In genomic region chr18:37568671-37569070, GRCh38 we compare ENCODE assay signal across 29 cellular contexts. TPM values are rescaled to one million over a fixed set of nuclear protein-coding genes. Genes with fewer than 3 reads are reported as not detected.
"Had no signal": no experiment of that assay in that cellular context is flagged by ENCODE, and none has a peak within 500 bp of the region (broad histone marks: within the 10 kb centered on the region; RNA-seq: fewer than 3 reads in every experiment).

No MANE protein-coding gene starts in this region.

- H3K9me3 Mint-ChIP-seq: activated B cell treated with CpG ODN at 0.5 μM for 24 hours; activated CD8-positive, alpha-beta T cell treated with anti-CD3 and anti-CD28 coated beads for 36 hours; activated T-cell treated with anti-CD3 and anti-CD28 coated beads, Interleukin-2, amount 50 U/mL, for 4 hours; activated T-helper 17 cell treated with anti-CD3 and anti-CD28 coated beads, Interleukin-2, amount 50 U/mL, for 72 hours; dendritic cell treated with granulocyte-macrophage colony-stimulating factor and Interleukin-4, amounts not matched to agents 40 ng/mL and 50 ng/mL, for 4 days; nephron progenitor cell; T-helper 2 cell treated with Interferon-gamma antibody and Interleukin-4, amounts not matched to agents 5 μg/mL and 100 μg/mL, for 36 hours had no signal

- H3K4me3 Mint-ChIP-seq: activated B cell treated with CpG ODN at 0.5 μM for 24 hours; activated CD8-positive, alpha-beta T cell treated with anti-CD3 and anti-CD28 coated beads for 36 hours; dendritic cell treated with granulocyte-macrophage colony-stimulating factor and Interleukin-4, amounts not matched to agents 40 ng/mL and 50 ng/mL, for 4 days; T-helper 2 cell treated with Interferon-gamma antibody and Interleukin-4, amounts not matched to agents 5 μg/mL and 100 μg/mL, for 36 hours had no signal

- H3K27ac Mint-ChIP-seq: activated B cell treated with CpG ODN at 0.5 μM for 24 hours; activated CD8-positive, alpha-beta T cell treated with anti-CD3 and anti-CD28 coated beads for 36 hours; activated T-helper 17 cell treated with anti-CD3 and anti-CD28 coated beads, Interleukin-2, amount 50 U/mL, for 72 hours; dendritic cell treated with granulocyte-macrophage colony-stimulating factor and Interleukin-4, amounts not matched to agents 40 ng/mL and 50 ng/mL, for 4 days; nephron progenitor cell; T-helper 2 cell treated with Interferon-gamma antibody and Interleukin-4, amounts not matched to agents 5 μg/mL and 100 μg/mL, for 36 hours had no signal

- H3K27me3 ChIP-seq: testis had no signal

- ATAC-seq: activated CD8-positive, alpha-beta T cell treated with anti-CD3 and anti-CD28 coated beads for 36 hours; activated T-cell treated with anti-CD3 and anti-CD28 coated beads, Interleukin-2, amount 50 U/mL, for 4 hours; activated T-helper 17 cell treated with anti-CD3 and anti-CD28 coated beads, Interleukin-2, amount 50 U/mL, for 72 hours; left cardiac atrium; left ventricle myocardium superior; mucosa of descending colon; right cardiac atrium; stimulated activated naive CD8-positive, alpha-beta T cell treated with anti-CD3 and anti-CD28 coated beads, Interleukin-15, Interleukin-2, amounts not matched to agents 100 U/mL and 50 U/mL, for 24 hours had no signal

- H3K36me3 ChIP-seq: esophagus squamous epithelium, uterus had no signal

- H3K9me3 ChIP-seq: esophagus squamous epithelium, mucosa of descending colon, testis, uterus had no signal

- DNase-seq: activated B cell treated with CpG ODN at 0.5 μM for 24 hours; activated CD4-positive, alpha-beta T cell treated with anti-CD3 and anti-CD28 coated beads, Interleukin-2, amount 50 U/mL, for 1 hour; activated CD8-positive, alpha-beta T cell treated with anti-CD3 and anti-CD28 coated beads for 36 hours; activated gamma-delta T cell treated with Interleukin-2 at 50 U/mL for 16 hours; activated naive CD4-positive, alpha-beta T cell treated with anti-CD3 and anti-CD28 coated beads, Interleukin-2, amount 50 U/mL, for 16 hours; activated T-cell treated with anti-CD3 and anti-CD28 coated beads, Interleukin-2, amount 50 U/mL, for 4 hours; amniotic stem cell; effector CD4-positive, alpha-beta T cell; esophagus squamous epithelium; foreskin melanocyte; left cardiac atrium; left ventricle myocardium superior; mucosa of descending colon; nephron progenitor cell; right cardiac atrium; stimulated activated CD4-positive, alpha-beta T cell treated with anti-CD3 and anti-CD28 coated beads, Interleukin-4, amount 100 ng/mL, for 1 hour; stimulated activated naive CD8-positive, alpha-beta T cell treated with anti-CD3 and anti-CD28 coated beads, Interleukin-15, Interleukin-2, amounts not matched to agents 100 U/mL and 50 U/mL, for 24 hours; T-helper 1 cell; testis; trophoblast cell; uterus had no signal

- H3K27ac ChIP-seq: epithelial cell of prostate, esophagus squamous epithelium, testis, uterus had no signal

- H3K4me3 ChIP-seq: esophagus squamous epithelium, mucosa of descending colon, testis, uterus had no signal

RNA-seq across cellular contexts. Expression of gene CELF4, which starts 3.1 kb away (rescaled TPM):
- total RNA-seq: activated B cell treated with CpG ODN at 0.5 μM for 24 hours; activated CD8-positive, alpha-beta T cell treated with anti-CD3 and anti-CD28 coated beads for 36 hours; activated T-cell treated with anti-CD3 and anti-CD28 coated beads, Interleukin-2, amount 50 U/mL, for 4 hours; activated T-helper 17 cell treated with anti-CD3 and anti-CD28 coated beads, Interleukin-2, amount 50 U/mL, for 72 hours; esophagus squamous epithelium; glomerular endothelial cell; lung microvascular endothelial cell; pulmonary artery endothelial cell had no signal
- polyA plus RNA-seq: keratinocyte had no signal
